In genomic region chr12:8629486-8630033, GRCh38 we compare ENCODE assay signal across 10 cellular contexts. TPM values are rescaled to one million over a fixed set of nuclear protein-coding genes. Genes with fewer than 3 reads are reported as not detected.
DNase-seq lines count a peak whose midpoint lies in the region; ATAC-seq and TF ChIP-seq lines count a peak whose summit lies in the region.
"Had no signal": no experiment of that assay in that cellular context is flagged by ENCODE, and none has a peak within 500 bp of the region (broad histone marks: within the 10 kb centered on the region; RNA-seq: fewer than 3 reads in every experiment).

No MANE protein-coding gene starts in this region.

- peak overlapping the region; percentile 13; the same call in 1 of the 2 replicates for H3K4me2 ChIP-seq in OCI-LY1 (ENCODE audit: low read length)

- ATAC-seq in GM18873 (IDR thresholded peaks at IDR 0.05; ENCODE audit: low FRiP score, unreplicated experiment), result peak; percentile 92
- ATAC-seq in HG02642 (IDR thresholded peaks at IDR 0.05; ENCODE audit: poor library complexity, unreplicated experiment), result peak; percentile 94
- peak; percentile 98 for ATAC-seq in stimulated activated memory B cell treated with anti-CD40 and anti-IgM and Interleukin-4, amounts not matched to agents 10 μg/mL and 1 μg/mL and 100 μg/mL, for 72 hours
- no peak for ATAC-seq in activated T-cell treated with anti-CD3 and anti-CD28 coated beads, Interleukin-2, amount 50 U/mL, for 72 hours (replicated peaks in 1 of 2)

- peaks cover 20% of the 10 kb centered on the region for H3K4me1 ChIP-seq in OCI-LY1 (ENCODE audit: insufficient read depth, low read length, severe bottlenecking)

- no peak overlapping the region for H2AFZ ChIP-seq in OCI-LY1 (ENCODE audit: low read length)

- no peak for DNase-seq in stimulated activated CD8-positive, alpha-beta memory T cell treated with anti-CD3 and anti-CD28 coated beads, Interleukin-4, amount 100 ng/mL, for 48 hours
- DNase-seq in activated T-cell treated with anti-CD3 and anti-CD28 coated beads, Interleukin-2, amount 50 U/mL, for 72 hours, result no peak
- DNase-seq in germinal center (ENCODE audit: low spot score) (no peak), MG63 (no peak)
- DNase-seq: activated CD4-positive, CD25-positive, alpha-beta regulatory T cell treated with anti-CD3 and anti-CD28 coated beads, Interleukin-2, amount 50 U/mL, for 72 hours had no signal

- H3K4me3 ChIP-seq in OCI-LY1 (ENCODE audit: low read depth, low read length, poor library complexity, severe bottlenecking), result no peak overlapping the region
- no peak overlapping the region for H3K4me3 ChIP-seq in MG63

- H4K20me1 ChIP-seq in OCI-LY1 (ENCODE audit: insufficient read depth, low read length), result no peaks in the 10 kb centered on the region

- H3K9me2 ChIP-seq in OCI-LY1 (ENCODE audit: low read depth, low read length), result no peaks in the 10 kb centered on the region

- H3K9ac ChIP-seq in OCI-LY1 (ENCODE audit: low read length), result peak overlapping the region; percentile 22; the same call in 1 of the 2 replicates

- no peak for TF ChIP-seq CTCF in OCI-LY1 (IDR thresholded peaks at IDR 0.05; ENCODE audit: low read length)

- H3K79me2 ChIP-seq in OCI-LY1 (ENCODE audit: insufficient read depth, low read length), result no peaks in the 10 kb centered on the region

- no peak overlapping the region for H3K4me3 Mint-ChIP-seq in stimulated activated memory B cell treated with anti-CD40 and anti-IgM and Interleukin-4, amounts not matched to agents 10 μg/mL and 1 μg/mL and 100 μg/mL, for 72 hours
- no peak overlapping the region for H3K4me3 Mint-ChIP-seq in activated T-cell treated with anti-CD3 and anti-CD28 coated beads, Interleukin-2, amount 50 U/mL, for 72 hours

- H3K27me3 Mint-ChIP-seq in stimulated activated memory B cell treated with anti-CD40 and anti-IgM and Interleukin-4, amounts not matched to agents 10 μg/mL and 1 μg/mL and 100 μg/mL, for 72 hours, result no peaks in the 10 kb centered on the region
- peaks cover 17% of the 10 kb centered on the region for H3K27me3 Mint-ChIP-seq in activated T-cell treated with anti-CD3 and anti-CD28 coated beads, Interleukin-2, amount 50 U/mL, for 72 hours (ENCODE audit: low read depth)

- H3K27ac Mint-ChIP-seq in stimulated activated memory B cell treated with anti-CD40 and anti-IgM and Interleukin-4, amounts not matched to agents 10 μg/mL and 1 μg/mL and 100 μg/mL, for 72 hours, result peak overlapping the region; percentile 81
- H3K27ac Mint-ChIP-seq in activated T-cell treated with anti-CD3 and anti-CD28 coated beads, Interleukin-2, amount 50 U/mL, for 72 hours, result no peak overlapping the region

- no peaks in the 10 kb centered on the region for H3K27me3 ChIP-seq in OCI-LY1 (ENCODE audit: insufficient read depth, low read length)
- no peaks in the 10 kb centered on the region for H3K27me3 ChIP-seq in MG63

- H3K36me3 ChIP-seq in OCI-LY1 (ENCODE audit: insufficient read depth, low read length) (no peaks in the 10 kb centered on the region), MG63 (no peaks in the 10 kb centered on the region)

- H3K27ac ChIP-seq in OCI-LY1 (ENCODE audit: low read depth, low read length, poor library complexity, severe bottlenecking), result peak overlapping the region; percentile 79

- no peaks in the 10 kb centered on the region for H3K9me3 Mint-ChIP-seq in stimulated activated memory B cell treated with anti-CD40 and anti-IgM and Interleukin-4, amounts not matched to agents 10 μg/mL and 1 μg/mL and 100 μg/mL, for 72 hours
- H3K9me3 Mint-ChIP-seq in activated T-cell treated with anti-CD3 and anti-CD28 coated beads, Interleukin-2, amount 50 U/mL, for 72 hours, result no peaks in the 10 kb centered on the region

- no peaks in the 10 kb centered on the region; the same call in 1 of the 2 replicates for H3F3A ChIP-seq in OCI-LY1 (ENCODE audit: insufficient read depth, low read length)

- H3K9me3 ChIP-seq in OCI-LY1 (ENCODE audit: low read length) (no peaks in the 10 kb centered on the region), MG63 (no peaks in the 10 kb centered on the region)

- H3K36me3 Mint-ChIP-seq in stimulated activated memory B cell treated with anti-CD40 and anti-IgM and Interleukin-4, amounts not matched to agents 10 μg/mL and 1 μg/mL and 100 μg/mL, for 72 hours, result no peaks in the 10 kb centered on the region
- peaks cover 0 to 2% of the 10 kb centered on the region in 2 donors for H3K36me3 Mint-ChIP-seq in activated T-cell treated with anti-CD3 and anti-CD28 coated beads, Interleukin-2, amount 50 U/mL, for 72 hours (ENCODE audit: insufficient read depth in 2 of 2)

- peaks cover 20% of the 10 kb centered on the region for H3K4me1 Mint-ChIP-seq in stimulated activated memory B cell treated with anti-CD40 and anti-IgM and Interleukin-4, amounts not matched to agents 10 μg/mL and 1 μg/mL and 100 μg/mL, for 72 hours
- H3K4me1 Mint-ChIP-seq in activated T-cell treated with anti-CD3 and anti-CD28 coated beads, Interleukin-2, amount 50 U/mL, for 72 hours (ENCODE audit: low read depth), result no peaks in the 10 kb centered on the region

RNA-seq across cellular contexts. Expression of gene AICDA, which starts 16.9 kb away (rescaled TPM):
- not detected for total RNA-seq in activated T-cell treated with anti-CD3 and anti-CD28 coated beads, Interleukin-2, amount 50 U/mL, for 72 hours
- not detected in 2 replicates for total RNA-seq in MG63 (2014; rRNA removed; shearing (Covaris generic); ENCODE audit: low replicate concordance)
- total RNA-seq: skeletal muscle tissue had no signal

RNA-seq across cellular contexts. Expression of gene MFAP5, which starts 33.1 kb away (rescaled TPM):
- not detected for total RNA-seq in activated T-cell treated with anti-CD3 and anti-CD28 coated beads, Interleukin-2, amount 50 U/mL, for 72 hours
- 39.0 and 54.5 TPM in 2 replicates for total RNA-seq in MG63 (2014; rRNA removed; shearing (Covaris generic); ENCODE audit: low replicate concordance)

Comparison
In these comparisons a context has a peak if more than half of its experiments do, and no peak if none do; other contexts are left out.
1. ATAC-seq: peak in GM18873 (single experiment), HG02642 (single experiment) and stimulated activated memory B cell treated with anti-CD40 and anti-IgM and Interleukin-4, amounts not matched to agents 10 μg/mL and 1 μg/mL and 100 μg/mL, for 72 hours (single experiment); none in activated T-cell treated with anti-CD3 and anti-CD28 coated beads, Interleukin-2, amount 50 U/mL, for 72 hours (0 of 2).
2. RNA of gene MFAP5, which starts 33.1 kb away (total RNA-seq): 39.0 to 54.5 TPM in MG63; not detected in activated T-cell treated with anti-CD3 and anti-CD28 coated beads, Interleukin-2, amount 50 U/mL, for 72 hours; every median in the first group is over 10 times any median in the second.